7 cellular contexts compared by ENCODE assay signal in genomic region chr12:108731866-108732461, GRCh38.
DNase-seq lines count a peak whose midpoint lies in the region; ATAC-seq and TF ChIP-seq lines count a peak whose summit lies in the region.

No MANE protein-coding gene starts in this region.

- peak overlapping the region; percentile 96 for H3K27ac ChIP-seq in brain microvascular endothelial cell
- no peak overlapping the region for H3K27ac ChIP-seq in iPS DF 6.9 (ENCODE audit: low read length)

- H3K27me3 ChIP-seq in brain microvascular endothelial cell (replicated peaks) (no peaks in the 10 kb centered on the region), iPS DF 6.9 (ENCODE audit: control insufficient read depth, insufficient read depth, low read length) (no peaks in the 10 kb centered on the region)

- H3K36me3 ChIP-seq in brain microvascular endothelial cell (replicated peaks), result no peaks in the 10 kb centered on the region
- H3K36me3 ChIP-seq in iPS DF 6.9 (ENCODE audit: control insufficient read depth, insufficient read depth, low read length), result no peaks in the 10 kb centered on the region

- WGBS in iPS DF 6.9 (ENCODE audit: insufficient coverage, insufficient read length), result no CpG with 5 or more reads among the region's 34 CpGs

- ATAC-seq in GM18520 (IDR thresholded peaks at IDR 0.05; ENCODE audit: unreplicated experiment) (peak; percentile 26), HG03064 (IDR thresholded peaks at IDR 0.05; ENCODE audit: low read depth, unreplicated experiment) (peak; percentile 52)

- no peaks in the 10 kb centered on the region for H3K9me3 ChIP-seq in iPS DF 6.9 (ENCODE audit: control insufficient read depth, insufficient read depth, low read length)

- H3K4me3 ChIP-seq in brain microvascular endothelial cell (ENCODE audit: low read depth, low read length) (peak overlapping the region; percentile 91), iPS DF 6.9 (ENCODE audit: low read length) (peak overlapping the region; percentile 63; the same call in 1 of the 2 replicates), skeletal muscle cell (ENCODE audit: low read depth, low read length) (peak overlapping the region; percentile 94)

- no peak for TF ChIP-seq CTCF in brain microvascular endothelial cell (IDR thresholded peaks at IDR 0.05; ENCODE audit: low read depth, low read length, missing control alignments)

- in situ Hi-C loops in brain microvascular endothelial cell (cut with HindIII; ENCODE audit: low pct_ligation_motif_present, low sequenced_read_pairs), result no loop called here

- DNase-seq in NCI-H2107 (lab: John Stamatoyannopoulos, UW) (peak; percentile 99), UCSD-AML1 (lab: John Stamatoyannopoulos, UW; ENCODE audit: unreplicated experiment) (peak; percentile 98), brain microvascular endothelial cell (peak; percentile 99), iPS DF 6.9 (ENCODE audit: low read depth, low spot score) (peak; percentile 91), skeletal muscle cell (ENCODE audit: low read depth) (peak; percentile 81)

- no peaks in the 10 kb centered on the region for H3K4me1 ChIP-seq in iPS DF 6.9 (ENCODE audit: control insufficient read depth, insufficient read depth, low read length)
